Comparison of ENCODE assay signal across 15 cellular contexts in genomic region chr16:48367443-48368049, GRCh38. TPM values are rescaled to one million over a fixed set of nuclear protein-coding genes. Genes with fewer than 3 reads are reported as not detected.
DNase-seq lines count a peak whose midpoint lies in the region; ATAC-seq and TF ChIP-seq lines count a peak whose summit lies in the region.
"Had no signal": no experiment of that assay in that cellular context is flagged by ENCODE, and none has a peak within 500 bp of the region (broad histone marks: within the 10 kb centered on the region; RNA-seq: fewer than 3 reads in every experiment).

No MANE protein-coding gene starts in this region.

- H2AFZ ChIP-seq in PC-9 = no peak overlapping the region
- H2AFZ ChIP-seq: parathyroid adenoma had no signal

- ATAC-seq in stimulated activated effector memory CD8-positive, alpha-beta T cell treated with anti-CD3 and anti-CD28 coated beads, Interleukin-12 subunit alpha, Interleukin-12 subunit beta, amount 100 ng/mL, for 72 hours = no peak

- POLR2A ChIA-PET in PC-9 (lab: Charles Lee; ENCODE audit: unreplicated experiment) = no interaction called here

- H3K4me2 ChIP-seq in PC-9 = peak overlapping the region; percentile 96

- no peaks in the 10 kb centered on the region for H3K9me2 ChIP-seq in PC-9 (ENCODE audit: insufficient read depth)

- no peak overlapping the region for H3K4me3 Mint-ChIP-seq in activated T-cell treated with anti-CD3 and anti-CD28 coated beads, Interleukin-2, amount 50 U/mL, for 24 hours
- H3K4me3 Mint-ChIP-seq in stimulated activated effector memory CD8-positive, alpha-beta T cell treated with anti-CD3 and anti-CD28 coated beads, Interleukin-12 subunit alpha, Interleukin-12 subunit beta, amount 100 ng/mL, for 72 hours = peak overlapping the region; percentile 75

- peaks cover 94% of the 10 kb centered on the region for H3K79me2 ChIP-seq in PC-9 (ENCODE audit: low read depth)

- H3F3A ChIP-seq in PC-9 (ENCODE audit: insufficient read depth, low read depth) = peaks cover 26% of the 10 kb centered on the region; the same call in 1 of the 2 replicates

- H3K27me3 ChIP-seq in PC-9 (ENCODE audit: insufficient read depth, low read depth) = no peaks in the 10 kb centered on the region
- H3K27me3 ChIP-seq in effector memory CD4-positive, alpha-beta T cell (replicated peaks; ENCODE audit: control insufficient read depth, insufficient read depth, low read length, poor library complexity, severe bottlenecking) = no peaks in the 10 kb centered on the region
- H3K27me3 ChIP-seq: ascending aorta had no signal

- no peaks in the 10 kb centered on the region for H3K27me3 Mint-ChIP-seq in activated T-cell treated with anti-CD3 and anti-CD28 coated beads, Interleukin-2, amount 50 U/mL, for 24 hours

- peaks cover under 1% of the 10 kb centered on the region for H3K36me3 Mint-ChIP-seq in activated T-cell treated with anti-CD3 and anti-CD28 coated beads, Interleukin-2, amount 50 U/mL, for 24 hours (ENCODE audit: low read depth)
- H3K36me3 Mint-ChIP-seq in stimulated activated effector memory CD8-positive, alpha-beta T cell treated with anti-CD3 and anti-CD28 coated beads, Interleukin-12 subunit alpha, Interleukin-12 subunit beta, amount 100 ng/mL, for 72 hours = peaks cover 2% of the 10 kb centered on the region

- intact Hi-C loops in PC-9 (cut with micrococcal nuclease; ENCODE audit: unreplicated experiment) = loop anchor here (5.0 kb wide), 2 partner anchors 160 to 240 kb away; no protein-coding TSS in a partner anchor

- peak overlapping the region; percentile 73; the same call in 1 of the 2 replicates for H3K4me3 ChIP-seq in PC-9
- H3K4me3 ChIP-seq in effector memory CD4-positive, alpha-beta T cell (ENCODE audit: insufficient read depth, low read depth, low read length, poor library complexity, severe bottlenecking) = no peak overlapping the region

- H3K4me1 ChIP-seq in PC-9 (replicated peaks; ENCODE audit: insufficient read depth) = peaks cover 37% of the 10 kb centered on the region
- H3K4me1 ChIP-seq in effector memory CD4-positive, alpha-beta T cell (ENCODE audit: control insufficient read depth, insufficient read depth, low read length, poor library complexity, severe bottlenecking) = peaks cover 12% of the 10 kb centered on the region

- CTCF ChIA-PET in PC-9 (lab: Charles Lee) = no interaction called here

- peaks cover 14% of the 10 kb centered on the region; the same call in 1 of the 2 replicates for H4K20me1 ChIP-seq in PC-9 (ENCODE audit: insufficient read depth)

- TF ChIP-seq CTCF in PC-9 (conservative IDR thresholded peaks at IDR 0.05) = no peak

- no TSS peak for BruUV-seq in PC-9 (replicated peaks; lab: Mats Ljungman, UMichigan)

- peak overlapping the region; percentile 100 for H3K27ac ChIP-seq in PC-9
- peak overlapping the region; percentile 78 for H3K27ac ChIP-seq in effector memory CD4-positive, alpha-beta T cell (ENCODE audit: insufficient read depth, low read length, poor library complexity, severe bottlenecking)

- peaks cover 55% of the 10 kb centered on the region for H3K4me1 Mint-ChIP-seq in activated T-cell treated with anti-CD3 and anti-CD28 coated beads, Interleukin-2, amount 50 U/mL, for 24 hours (ENCODE audit: low read depth)
- H3K4me1 Mint-ChIP-seq in stimulated activated effector memory CD8-positive, alpha-beta T cell treated with anti-CD3 and anti-CD28 coated beads, Interleukin-12 subunit alpha, Interleukin-12 subunit beta, amount 100 ng/mL, for 72 hours = peaks cover 30% of the 10 kb centered on the region

- no peaks in the 10 kb centered on the region for H3K9me3 ChIP-seq in PC-9 (ENCODE audit: insufficient read depth, low read depth)
- H3K9me3 ChIP-seq in effector memory CD4-positive, alpha-beta T cell (ENCODE audit: control insufficient read depth, low read length) = no peaks in the 10 kb centered on the region
- H3K9me3 ChIP-seq: ascending aorta, thoracic aorta had no signal

- DNase-seq in activated T-cell treated with anti-CD3 and anti-CD28 coated beads, Interleukin-2, amount 50 U/mL, for 24 hours = no peak
- DNase-seq in activated T-cell treated with anti-CD3 and anti-CD28 coated beads, Interleukin-2, amount 50 U/mL, for 1 hour = no peak
- DNase-seq in PC-9 (no peak), iPS-NIHi11 (ENCODE audit: low spot score) (no peak), NCI-H1105 treated with DMSO at 0.1 percent for 48 hours (lab: John Stamatoyannopoulos, UW) (no peak), SW 1271 (lab: John Stamatoyannopoulos, UW) (no peak)
- DNase-seq in effector memory CD4-positive, alpha-beta T cell = no peak
- no peak for DNase-seq in stimulated activated effector memory CD8-positive, alpha-beta T cell treated with anti-CD3 and anti-CD28 coated beads, Interleukin-12 subunit alpha, Interleukin-12 subunit beta, amount 100 ng/mL, for 72 hours (ENCODE audit: low spot score in 2 of 2)
- DNase-seq: activated CD4-positive, CD25-positive, alpha-beta regulatory T cell treated with anti-CD3 and anti-CD28 coated beads, Interleukin-2, amount 50 U/mL, for 72 hours; kidney glomerular epithelial cell; NCI-H146; stimulated activated CD4-positive, alpha-beta T cell treated with anti-CD3 and anti-CD28 coated beads, Interleukin-4, amount 100 ng/mL, for 24 hours had no signal

- peak overlapping the region; percentile 91 for H3K27ac Mint-ChIP-seq in activated T-cell treated with anti-CD3 and anti-CD28 coated beads, Interleukin-2, amount 50 U/mL, for 24 hours
- peak overlapping the region; percentile 96 for H3K27ac Mint-ChIP-seq in stimulated activated effector memory CD8-positive, alpha-beta T cell treated with anti-CD3 and anti-CD28 coated beads, Interleukin-12 subunit alpha, Interleukin-12 subunit beta, amount 100 ng/mL, for 72 hours

- no peaks in the 10 kb centered on the region for H3K9me3 Mint-ChIP-seq in activated T-cell treated with anti-CD3 and anti-CD28 coated beads, Interleukin-2, amount 50 U/mL, for 24 hours
- no peaks in the 10 kb centered on the region for H3K9me3 Mint-ChIP-seq in stimulated activated effector memory CD8-positive, alpha-beta T cell treated with anti-CD3 and anti-CD28 coated beads, Interleukin-12 subunit alpha, Interleukin-12 subunit beta, amount 100 ng/mL, for 72 hours

- no peaks in the 10 kb centered on the region for H3K36me3 ChIP-seq in PC-9 (ENCODE audit: low read depth)
- no peaks in the 10 kb centered on the region for H3K36me3 ChIP-seq in effector memory CD4-positive, alpha-beta T cell (ENCODE audit: control insufficient read depth, insufficient read depth, low read length)
- H3K36me3 ChIP-seq: ascending aorta, thoracic aorta had no signal

RNA-seq across cellular contexts. Expression of gene SIAH1, which starts 17.7 kb away (rescaled TPM):
- 18.6 and 22.8 TPM in 2 replicates for total RNA-seq in PC-9 (2021)
